ENCODE assay signal across 2 cellular contexts in the genomic region with DNA sequence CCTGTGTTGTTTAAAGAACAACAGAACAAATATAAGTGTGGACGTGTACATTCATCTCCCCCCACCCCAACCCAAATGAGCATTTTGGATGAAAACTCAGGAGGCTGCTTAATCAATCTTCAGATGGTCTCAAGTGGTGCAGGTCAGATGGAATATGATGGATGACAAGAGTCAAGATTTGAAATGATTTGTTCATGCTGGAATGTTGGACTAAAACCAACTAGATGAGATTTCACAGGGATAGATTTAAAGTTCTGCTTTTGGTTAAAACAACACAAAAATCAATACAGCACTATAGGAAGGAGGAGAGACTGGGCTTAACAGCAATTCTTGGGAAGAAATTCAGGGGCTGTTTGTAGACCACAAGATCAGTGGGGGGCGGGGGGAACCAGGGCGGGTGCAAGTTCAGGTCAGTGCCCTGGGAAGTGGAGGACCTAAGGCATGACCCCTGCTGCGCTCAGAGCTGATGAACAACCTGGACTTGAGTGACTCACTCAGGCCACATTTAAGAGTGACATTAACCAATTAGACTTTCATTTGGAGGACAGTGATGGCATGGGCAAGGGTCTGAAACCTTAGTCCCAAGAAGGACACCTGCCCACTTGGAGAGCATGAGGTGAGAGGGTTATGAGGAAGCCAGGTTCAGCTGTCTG.
TF ChIP-seq lines count a peak whose summit lies in the region.

No MANE protein-coding gene starts in this region.

TF ChIP-seq in A549, 52 proteins besides CTCF, POLR2A, EP300 and RAD21 (continued from another document):
- TF ChIP-seq RNF2 (IDR thresholded peaks at IDR 0.05; ENCODE audit: borderline replicate concordance, low read depth) (no peak), KDM1A (IDR thresholded peaks at IDR 0.05; ENCODE audit: low read depth) (no peak), MAZ (IDR thresholded peaks at IDR 0.05; ENCODE audit: borderline replicate concordance, low read depth, low read length) (no peak), ZFP36 (IDR thresholded peaks at IDR 0.05; ENCODE audit: borderline replicate concordance, partially characterized antibody) (no peak), FOXS1 (CRISPR knock-in tag; IDR thresholded peaks at IDR 0.05) (no peak), CBX2 (IDR thresholded peaks at IDR 0.05; ENCODE audit: borderline replicate concordance, low read depth) (no peak), PHF8 (IDR thresholded peaks at IDR 0.05; ENCODE audit: borderline replicate concordance, low read depth) (no peak)
- TF ChIP-seq, protein P1, sequence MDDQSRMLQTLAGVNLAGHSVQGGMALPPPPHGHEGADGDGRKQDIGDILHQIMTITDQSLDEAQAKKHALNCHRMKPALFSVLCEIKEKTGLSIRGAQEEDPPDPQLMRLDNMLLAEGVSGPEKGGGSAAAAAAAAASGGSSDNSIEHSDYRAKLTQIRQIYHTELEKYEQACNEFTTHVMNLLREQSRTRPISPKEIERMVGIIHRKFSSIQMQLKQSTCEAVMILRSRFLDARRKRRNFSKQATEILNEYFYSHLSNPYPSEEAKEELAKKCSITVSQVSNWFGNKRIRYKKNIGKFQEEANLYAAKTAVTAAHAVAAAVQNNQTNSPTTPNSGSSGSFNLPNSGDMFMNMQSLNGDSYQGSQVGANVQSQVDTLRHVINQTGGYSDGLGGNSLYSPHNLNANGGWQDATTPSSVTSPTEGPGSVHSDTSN (IDR thresholded peaks at IDR 0.05): no peak
- TF ChIP-seq, protein P2, sequence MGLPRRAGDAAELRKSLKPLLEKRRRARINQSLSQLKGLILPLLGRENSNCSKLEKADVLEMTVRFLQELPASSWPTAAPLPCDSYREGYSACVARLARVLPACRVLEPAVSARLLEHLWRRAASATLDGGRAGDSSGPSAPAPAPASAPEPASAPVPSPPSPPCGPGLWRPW (IDR thresholded peaks at IDR 0.05): no peak

TF ChIP-seq in GM23338, 12 proteins besides CTCF, POLR2A, EP300 and RAD21:
- TF ChIP-seq, protein P3, sequence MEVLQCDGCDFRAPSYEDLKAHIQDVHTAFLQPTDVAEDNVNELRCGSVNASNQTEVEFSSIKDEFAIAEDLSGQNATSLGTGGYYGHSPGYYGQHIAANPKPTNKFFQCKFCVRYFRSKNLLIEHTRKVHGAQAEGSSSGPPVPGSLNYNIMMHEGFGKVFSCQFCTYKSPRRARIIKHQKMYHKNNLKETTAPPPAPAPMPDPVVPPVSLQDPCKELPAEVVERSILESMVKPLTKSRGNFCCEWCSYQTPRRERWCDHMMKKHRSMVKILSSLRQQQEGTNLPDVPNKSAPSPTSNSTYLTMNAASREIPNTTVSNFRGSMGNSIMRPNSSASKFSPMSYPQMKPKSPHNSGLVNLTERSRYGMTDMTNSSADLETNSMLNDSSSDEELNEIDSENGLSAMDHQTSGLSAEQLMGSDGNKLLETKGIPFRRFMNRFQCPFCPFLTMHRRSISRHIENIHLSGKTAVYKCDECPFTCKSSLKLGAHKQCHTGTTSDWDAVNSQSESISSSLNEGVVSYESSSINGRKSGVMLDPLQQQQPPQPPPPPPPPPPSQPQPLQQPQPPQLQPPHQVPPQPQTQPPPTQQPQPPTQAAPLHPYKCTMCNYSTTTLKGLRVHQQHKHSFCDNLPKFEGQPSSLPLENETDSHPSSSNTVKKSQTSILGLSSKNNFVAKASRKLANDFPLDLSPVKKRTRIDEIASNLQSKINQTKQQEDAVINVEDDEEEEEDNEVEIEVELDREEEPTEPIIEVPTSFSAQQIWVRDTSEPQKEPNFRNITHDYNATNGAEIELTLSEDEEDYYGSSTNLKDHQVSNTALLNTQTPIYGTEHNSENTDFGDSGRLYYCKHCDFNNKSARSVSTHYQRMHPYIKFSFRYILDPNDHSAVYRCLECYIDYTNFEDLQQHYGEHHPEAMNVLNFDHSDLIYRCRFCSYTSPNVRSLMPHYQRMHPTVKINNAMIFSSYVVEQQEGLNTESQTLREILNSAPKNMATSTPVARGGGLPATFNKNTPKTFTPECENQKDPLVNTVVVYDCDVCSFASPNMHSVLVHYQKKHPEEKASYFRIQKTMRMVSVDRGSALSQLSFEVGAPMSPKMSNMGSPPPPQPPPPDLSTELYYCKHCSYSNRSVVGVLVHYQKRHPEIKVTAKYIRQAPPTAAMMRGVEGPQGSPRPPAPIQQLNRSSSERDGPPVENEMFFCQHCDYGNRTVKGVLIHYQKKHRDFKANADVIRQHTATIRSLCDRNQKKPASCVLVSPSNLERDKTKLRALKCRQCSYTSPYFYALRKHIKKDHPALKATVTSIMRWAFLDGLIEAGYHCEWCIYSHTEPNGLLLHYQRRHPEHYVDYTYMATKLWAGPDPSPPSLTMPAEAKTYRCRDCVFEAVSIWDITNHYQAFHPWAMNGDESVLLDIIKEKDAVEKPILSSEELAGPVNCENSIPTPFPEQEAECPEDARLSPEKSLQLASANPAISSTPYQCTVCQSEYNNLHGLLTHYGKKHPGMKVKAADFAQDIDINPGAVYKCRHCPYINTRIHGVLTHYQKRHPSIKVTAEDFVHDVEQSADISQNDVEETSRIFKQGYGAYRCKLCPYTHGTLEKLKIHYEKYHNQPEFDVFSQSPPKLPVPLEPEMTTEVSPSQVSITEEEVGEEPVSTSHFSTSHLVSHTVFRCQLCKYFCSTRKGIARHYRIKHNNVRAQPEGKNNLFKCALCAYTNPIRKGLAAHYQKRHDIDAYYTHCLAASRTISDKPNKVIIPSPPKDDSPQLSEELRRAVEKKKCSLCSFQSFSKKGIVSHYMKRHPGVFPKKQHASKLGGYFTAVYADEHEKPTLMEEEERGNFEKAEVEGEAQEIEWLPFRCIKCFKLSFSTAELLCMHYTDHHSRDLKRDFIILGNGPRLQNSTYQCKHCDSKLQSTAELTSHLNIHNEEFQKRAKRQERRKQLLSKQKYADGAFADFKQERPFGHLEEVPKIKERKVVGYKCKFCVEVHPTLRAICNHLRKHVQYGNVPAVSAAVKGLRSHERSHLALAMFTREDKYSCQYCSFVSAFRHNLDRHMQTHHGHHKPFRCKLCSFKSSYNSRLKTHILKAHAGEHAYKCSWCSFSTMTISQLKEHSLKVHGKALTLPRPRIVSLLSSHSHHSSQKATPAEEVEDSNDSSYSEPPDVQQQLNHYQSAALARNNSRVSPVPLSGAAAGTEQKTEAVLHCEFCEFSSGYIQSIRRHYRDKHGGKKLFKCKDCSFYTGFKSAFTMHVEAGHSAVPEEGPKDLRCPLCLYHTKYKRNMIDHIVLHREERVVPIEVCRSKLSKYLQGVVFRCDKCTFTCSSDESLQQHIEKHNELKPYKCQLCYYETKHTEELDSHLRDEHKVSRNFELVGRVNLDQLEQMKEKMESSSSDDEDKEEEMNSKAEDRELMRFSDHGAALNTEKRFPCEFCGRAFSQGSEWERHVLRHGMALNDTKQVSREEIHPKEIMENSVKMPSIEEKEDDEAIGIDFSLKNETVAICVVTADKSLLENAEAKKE (CRISPR knock-in tag; IDR thresholded peaks at IDR 0.05): no peak
- TF ChIP-seq CREB1 (CRISPR knock-in tag; IDR thresholded peaks at IDR 0.05; ENCODE audit: low read depth): no peak
- no peak for TF ChIP-seq POLR2AphosphoS5 (IDR thresholded peaks at IDR 0.05; ENCODE audit: low read depth)
- no peak for TF ChIP-seq NANOG (IDR thresholded peaks at IDR 0.05; ENCODE audit: borderline replicate concordance)
- no peak for TF ChIP-seq ZNF331 (CRISPR knock-in tag; IDR thresholded peaks at IDR 0.05; ENCODE audit: low read depth)
- no peak for TF ChIP-seq JUNB (IDR thresholded peaks at IDR 0.05; ENCODE audit: unreplicated experiment)
- TF ChIP-seq ZNF114 (CRISPR knock-in tag; IDR thresholded peaks at IDR 0.05): no peak
- TF ChIP-seq, protein P4, sequence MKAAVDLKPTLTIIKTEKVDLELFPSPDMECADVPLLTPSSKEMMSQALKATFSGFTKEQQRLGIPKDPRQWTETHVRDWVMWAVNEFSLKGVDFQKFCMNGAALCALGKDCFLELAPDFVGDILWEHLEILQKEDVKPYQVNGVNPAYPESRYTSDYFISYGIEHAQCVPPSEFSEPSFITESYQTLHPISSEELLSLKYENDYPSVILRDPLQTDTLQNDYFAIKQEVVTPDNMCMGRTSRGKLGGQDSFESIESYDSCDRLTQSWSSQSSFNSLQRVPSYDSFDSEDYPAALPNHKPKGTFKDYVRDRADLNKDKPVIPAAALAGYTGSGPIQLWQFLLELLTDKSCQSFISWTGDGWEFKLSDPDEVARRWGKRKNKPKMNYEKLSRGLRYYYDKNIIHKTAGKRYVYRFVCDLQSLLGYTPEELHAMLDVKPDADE (IDR thresholded peaks at IDR 0.05): no peak
- TF ChIP-seq, protein P5, sequence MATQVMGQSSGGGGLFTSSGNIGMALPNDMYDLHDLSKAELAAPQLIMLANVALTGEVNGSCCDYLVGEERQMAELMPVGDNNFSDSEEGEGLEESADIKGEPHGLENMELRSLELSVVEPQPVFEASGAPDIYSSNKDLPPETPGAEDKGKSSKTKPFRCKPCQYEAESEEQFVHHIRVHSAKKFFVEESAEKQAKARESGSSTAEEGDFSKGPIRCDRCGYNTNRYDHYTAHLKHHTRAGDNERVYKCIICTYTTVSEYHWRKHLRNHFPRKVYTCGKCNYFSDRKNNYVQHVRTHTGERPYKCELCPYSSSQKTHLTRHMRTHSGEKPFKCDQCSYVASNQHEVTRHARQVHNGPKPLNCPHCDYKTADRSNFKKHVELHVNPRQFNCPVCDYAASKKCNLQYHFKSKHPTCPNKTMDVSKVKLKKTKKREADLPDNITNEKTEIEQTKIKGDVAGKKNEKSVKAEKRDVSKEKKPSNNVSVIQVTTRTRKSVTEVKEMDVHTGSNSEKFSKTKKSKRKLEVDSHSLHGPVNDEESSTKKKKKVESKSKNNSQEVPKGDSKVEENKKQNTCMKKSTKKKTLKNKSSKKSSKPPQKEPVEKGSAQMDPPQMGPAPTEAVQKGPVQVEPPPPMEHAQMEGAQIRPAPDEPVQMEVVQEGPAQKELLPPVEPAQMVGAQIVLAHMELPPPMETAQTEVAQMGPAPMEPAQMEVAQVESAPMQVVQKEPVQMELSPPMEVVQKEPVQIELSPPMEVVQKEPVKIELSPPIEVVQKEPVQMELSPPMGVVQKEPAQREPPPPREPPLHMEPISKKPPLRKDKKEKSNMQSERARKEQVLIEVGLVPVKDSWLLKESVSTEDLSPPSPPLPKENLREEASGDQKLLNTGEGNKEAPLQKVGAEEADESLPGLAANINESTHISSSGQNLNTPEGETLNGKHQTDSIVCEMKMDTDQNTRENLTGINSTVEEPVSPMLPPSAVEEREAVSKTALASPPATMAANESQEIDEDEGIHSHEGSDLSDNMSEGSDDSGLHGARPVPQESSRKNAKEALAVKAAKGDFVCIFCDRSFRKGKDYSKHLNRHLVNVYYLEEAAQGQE (IDR thresholded peaks at IDR 0.05; ENCODE audit: unreplicated experiment): no peak
- TF ChIP-seq EZH2phosphoT487 (IDR thresholded peaks at IDR 0.05; ENCODE audit: unreplicated experiment): no peak
- TF ChIP-seq STAT1 (IDR thresholded peaks at IDR 0.05; ENCODE audit: unreplicated experiment): no peak
- TF ChIP-seq EZH2 (IDR thresholded peaks at IDR 0.05; ENCODE audit: low read depth, unreplicated experiment): no peak
